17 cellular contexts compared by ENCODE assay signal in genomic region chr1:156781585-156782186, GRCh38. TPM values are rescaled to one million over a fixed set of nuclear protein-coding genes. Genes with fewer than 3 reads are reported as not detected.
DNase-seq lines count a peak whose midpoint lies in the region; ATAC-seq and TF ChIP-seq lines count a peak whose summit lies in the region.
"Had no signal": no experiment of that assay in that cellular context is flagged by ENCODE, and none has a peak within 500 bp of the region (broad histone marks: within the 10 kb centered on the region; RNA-seq: fewer than 3 reads in every experiment).

No MANE protein-coding gene starts in this region.

- peak overlapping the region; percentile 23 for H4K8ac ChIP-seq in mesenchymal stem cell (ENCODE audit: low read length)

- H3K4me1 ChIP-seq in mesenchymal stem cell (ENCODE audit: control insufficient read depth, insufficient read depth, low read depth, low read length) (peaks cover 5% of the 10 kb centered on the region), prostate gland (replicated peaks) (no peaks in the 10 kb centered on the region)

- no peak overlapping the region for H3K4me3 Mint-ChIP-seq in endothelial cell (ENCODE audit: unreplicated experiment)
- H3K4me3 Mint-ChIP-seq: activated CD8-positive, alpha-beta memory T cell treated with anti-CD3 and anti-CD28 coated beads, Interleukin-2, amount 10 ng/mL, durations not matched to agents 7 days and 5 days; CD14-positive monocyte; nephron progenitor cell had no signal

- H2AK5ac ChIP-seq in mesenchymal stem cell (ENCODE audit: low read length, severe bottlenecking): no peak overlapping the region

- H3K36me3 ChIP-seq in mesenchymal stem cell (ENCODE audit: control insufficient read depth in 1 of 2, insufficient read depth in 2 of 2, low read depth in 1 of 2, low read length in 2 of 2) (peaks cover 24 to 35% of the 10 kb centered on the region in 2 experiments), prostate gland (peaks cover 4% of the 10 kb centered on the region in 2 donors)

- no peak overlapping the region for H2BK15ac ChIP-seq in mesenchymal stem cell (ENCODE audit: low read depth, poor library complexity, severe bottlenecking)

- intact Hi-C loops in prostate gland (cut with DNase I): no loop called here

- H3K4me1 Mint-ChIP-seq in endothelial cell (ENCODE audit: unreplicated experiment): peaks cover 48% of the 10 kb centered on the region

- no peak overlapping the region for H3K18ac ChIP-seq in mesenchymal stem cell (ENCODE audit: low read depth in 1 of 2, low read length in 2 of 2)

- H3K9me3 Mint-ChIP-seq in endothelial cell (ENCODE audit: unreplicated experiment): no peaks in the 10 kb centered on the region
- H3K9me3 Mint-ChIP-seq: nephron progenitor cell had no signal

- H3K27me3 ChIP-seq in mesenchymal stem cell (ENCODE audit: control insufficient read depth in 1 of 2, insufficient read depth in 1 of 2, low read length in 2 of 2) (no peaks in the 10 kb centered on the region), prostate gland (replicated peaks; ENCODE audit: insufficient read depth) (no peaks in the 10 kb centered on the region)
- H3K27me3 ChIP-seq: suprapubic skin had no signal

- H2AFZ ChIP-seq in mesenchymal stem cell (ENCODE audit: low read depth, low read length): no peak overlapping the region

- peaks cover 30% of the 10 kb centered on the region for H3K36me3 Mint-ChIP-seq in endothelial cell (ENCODE audit: low read depth, unreplicated experiment)

- H3K27ac Mint-ChIP-seq in endothelial cell (ENCODE audit: unreplicated experiment): peak overlapping the region; percentile 68
- H3K27ac Mint-ChIP-seq: activated CD8-positive, alpha-beta memory T cell treated with anti-CD3 and anti-CD28 coated beads, Interleukin-2, amount 10 ng/mL, durations not matched to agents 7 days and 5 days; nephron progenitor cell had no signal

- no peak overlapping the region for H3K23ac ChIP-seq in mesenchymal stem cell (ENCODE audit: low read length in 2 of 2)

- H3K4me2 ChIP-seq in mesenchymal stem cell (ENCODE audit: low read length, poor library complexity, severe bottlenecking): no peak overlapping the region

- TF ChIP-seq CTCF in endothelial cell (IDR thresholded peaks at IDR 0.05; ENCODE audit: unreplicated experiment) (no peak), prostate gland (IDR thresholded peaks at IDR 0.05) (no peak)

- no peak overlapping the region for H2BK120ac ChIP-seq in mesenchymal stem cell (ENCODE audit: low read depth, low read length)

- H3K79me1 ChIP-seq in mesenchymal stem cell (replicated peaks; ENCODE audit: low read length, poor library complexity, severe bottlenecking): peaks cover 22% of the 10 kb centered on the region

- peaks cover 3% of the 10 kb centered on the region for H3K27me3 Mint-ChIP-seq in endothelial cell (ENCODE audit: unreplicated experiment)
- H3K27me3 Mint-ChIP-seq: activated CD8-positive, alpha-beta memory T cell treated with anti-CD3 and anti-CD28 coated beads, Interleukin-2, amount 10 ng/mL, durations not matched to agents 7 days and 5 days had no signal

- no peak for ATAC-seq in GM18520 (IDR thresholded peaks at IDR 0.05; ENCODE audit: unreplicated experiment)
- ATAC-seq: activated CD8-positive, alpha-beta memory T cell treated with anti-CD3 and anti-CD28 coated beads, Interleukin-2, amount 10 ng/mL, durations not matched to agents 7 days and 5 days had no signal

- peak; percentile 92 for DNase-seq in COLO829 (ENCODE audit: low spot score)
- peak; percentile 47 for DNase-seq in M059J (ENCODE audit: low read depth)
- no peak for DNase-seq in endothelial cell (ENCODE audit: low spot score)
- DNase-seq in mesenchymal stem cell: peak; percentile 73
- no peak for DNase-seq in CD1c-positive myeloid dendritic cell (ENCODE audit: extremely low spot score)
- DNase-seq in prostate gland (ENCODE audit: low spot score): no peak
- no peak for DNase-seq in putamen (ENCODE audit: low spot score)
- DNase-seq: activated CD8-positive, alpha-beta memory T cell treated with anti-CD3 and anti-CD28 coated beads, Interleukin-2, amount 10 ng/mL, durations not matched to agents 7 days and 5 days; amniotic stem cell; KG1; left cardiac atrium; NCI-H1694 treated with DMSO at 0.1 percent for 48 hours; nephron progenitor cell had no signal

- H3K9me3 ChIP-seq in mesenchymal stem cell (ENCODE audit: control insufficient read depth, low read length) (no peaks in the 10 kb centered on the region), prostate gland (no peaks in the 10 kb centered on the region)
- H3K9me3 ChIP-seq: suprapubic skin had no signal

- TF ChIP-seq POLR2A in prostate gland (IDR thresholded peaks at IDR 0.05): no peak

- H3K4ac ChIP-seq in mesenchymal stem cell (ENCODE audit: low read depth in 1 of 2, low read length in 2 of 2): no peak overlapping the region

- H3K9ac ChIP-seq in mesenchymal stem cell (ENCODE audit: low read length): no peak overlapping the region

- H2BK12ac ChIP-seq in mesenchymal stem cell (ENCODE audit: low read length in 2 of 2): no peak overlapping the region

- H4K91ac ChIP-seq in mesenchymal stem cell (ENCODE audit: low read length): no peak overlapping the region

- no peak overlapping the region for H2BK5ac ChIP-seq in mesenchymal stem cell (ENCODE audit: low read depth, low read length, poor library complexity, severe bottlenecking)

- H3K14ac ChIP-seq in mesenchymal stem cell (ENCODE audit: low read length in 2 of 2): no peak overlapping the region

- H3K4me3 ChIP-seq in mesenchymal stem cell (ENCODE audit: insufficient read depth in 1 of 2, low read depth in 1 of 2, low read length in 2 of 2) (peak overlapping the region in 1 of 2 experiments; percentile 24), prostate gland (no peak overlapping the region)
- H3K4me3 ChIP-seq: skin epidermis, suprapubic skin had no signal

- H3K27ac ChIP-seq in mesenchymal stem cell (ENCODE audit: low read length, poor library complexity, severe bottlenecking) (no peak overlapping the region), prostate gland (no peak overlapping the region)
- H3K27ac ChIP-seq: skin epidermis, suprapubic skin had no signal

RNA-seq across cellular contexts. Expression of gene PRCC, which starts 14.4 kb away (rescaled TPM):
- 38.4 and 41.9 TPM in 2 replicates for total RNA-seq in M059J (2014; rRNA removed; shearing (Covaris generic))
- total RNA-seq in endothelial cell (ENCODE audit: unreplicated experiment) (91.9 TPM), prostate gland (10 to 100 TPM; 33.0 to 61.5 TPM)
- polyA plus RNA-seq in mesenchymal stem cell (2013, experiment 1 of 2): 74.5 TPM
- 72.5 TPM for polyA plus RNA-seq in mesenchymal stem cell (2013, experiment 2 of 2)

RNA-seq across cellular contexts. Expression of gene HDGF, which starts 30.2 kb away (rescaled TPM):
- total RNA-seq in M059J (2014; rRNA removed; shearing (Covaris generic)): 211 and 264 TPM in 2 replicates
- 175 TPM for total RNA-seq in endothelial cell (ENCODE audit: unreplicated experiment)
- 156 TPM for polyA plus RNA-seq in mesenchymal stem cell (2013, experiment 1 of 2)
- 154 TPM for polyA plus RNA-seq in mesenchymal stem cell (2013, experiment 2 of 2)
- 100 to 1,000 TPM; 124 to 156 TPM for total RNA-seq in prostate gland

RNA-seq across cellular contexts. Expression of gene SH2D2A, which starts 35.0 kb away (rescaled TPM):
- total RNA-seq in M059J (2014; rRNA removed; shearing (Covaris generic)): 0.71 TPM in 1 of 2 replicates, not detected in the other
- not detected for total RNA-seq in endothelial cell (ENCODE audit: unreplicated experiment)
- not detected for polyA plus RNA-seq in mesenchymal stem cell (2013, experiment 1 of 2)
- polyA plus RNA-seq in mesenchymal stem cell (2013, experiment 2 of 2): 0.08 TPM
- total RNA-seq in prostate gland: under 1 TPM in 1 of 2 donors, not detected in 1; 0.80 TPM

RNA-seq across cellular contexts. Expression of gene MRPL24, which starts 40.8 kb away (rescaled TPM):
- 48.1 and 61.7 TPM in 2 replicates for total RNA-seq in M059J (2014; rRNA removed; shearing (Covaris generic))
- total RNA-seq in endothelial cell (ENCODE audit: unreplicated experiment) (26.7 TPM), prostate gland (10 to 100 TPM; 55.0 to 67.1 TPM)
- polyA plus RNA-seq in mesenchymal stem cell (2013, experiment 1 of 2): 65.7 TPM
- 64.7 TPM for polyA plus RNA-seq in mesenchymal stem cell (2013, experiment 2 of 2)

RNA-seq across cellular contexts. Expression of gene ISG20L2, which starts 53.1 kb away (rescaled TPM):
- total RNA-seq in M059J (2014; rRNA removed; shearing (Covaris generic)): 27.0 and 27.8 TPM in 2 replicates
- 33.4 TPM for total RNA-seq in endothelial cell (ENCODE audit: unreplicated experiment)
- 26.8 TPM for polyA plus RNA-seq in mesenchymal stem cell (2013, experiment 1 of 2)
- 25.1 TPM for polyA plus RNA-seq in mesenchymal stem cell (2013, experiment 2 of 2)
- 10 to 100 TPM; 19.4 to 34.4 TPM for total RNA-seq in prostate gland

Comparison
In these comparisons a context has a peak if more than half of its experiments do, and no peak if none do; other contexts are left out.
1. DNase-seq: peak in COLO829 (single experiment), M059J (single experiment) and mesenchymal stem cell (single experiment); none in endothelial cell (single experiment), CD1c-positive myeloid dendritic cell (single experiment), prostate gland (single experiment) and putamen (single experiment).